22 cellular contexts compared by ENCODE assay signal in genomic region chr12:81209001-81209400, GRCh38.
DNase-seq lines count a peak whose midpoint lies in the region; ATAC-seq and TF ChIP-seq lines count a peak whose summit lies in the region.
"Had no signal": no experiment of that assay in that cellular context is flagged by ENCODE, and none has a peak within 500 bp of the region (broad histone marks: within the 10 kb centered on the region; RNA-seq: fewer than 3 reads in every experiment).

No MANE protein-coding gene starts in this region.

- no peak overlapping the region for H3K4me2 ChIP-seq in H9 (ENCODE audit: insufficient read depth, insufficient read length, low read length)

- H3K79me2 ChIP-seq in H9 (ENCODE audit: insufficient read depth, low read length), result no peaks in the 10 kb centered on the region

- H2BK5ac ChIP-seq in H9 (ENCODE audit: insufficient read length, low read length), result no peak overlapping the region

- H3K4me3 Mint-ChIP-seq in H9, result no peak overlapping the region
- H3K4me3 Mint-ChIP-seq: activated B cell treated with CpG ODN at 0.5 μM for 24 hours, T-cell had no signal

- peaks cover 71 to 78% of the 10 kb centered on the region in 2 experiments for H3K4me1 Mint-ChIP-seq in H9
- H3K4me1 Mint-ChIP-seq: activated B cell treated with CpG ODN at 0.5 μM for 24 hours, T-cell had no signal

- no peak overlapping the region for H3K23ac ChIP-seq in H9 (ENCODE audit: insufficient read length, low read depth, low read length)

- H3K4ac ChIP-seq in H9 (ENCODE audit: low read depth, low read length), result no peak overlapping the region

- H4K91ac ChIP-seq in H9 (ENCODE audit: insufficient read length, low read depth, low read length), result no peak overlapping the region

- H3K27me3 ChIP-seq in subcutaneous abdominal adipose tissue (ENCODE audit: control insufficient read depth in 5 of 5, insufficient read depth in 4 of 5, low read length in 5 of 5), result no peaks in the 10 kb centered on the region
- no peaks in the 10 kb centered on the region for H3K27me3 ChIP-seq in H9 (ENCODE audit: insufficient read depth, low read length)
- H3K27me3 ChIP-seq: breast epithelium, ovary, Peyer's patch, spleen had no signal

- no peak overlapping the region for H4K8ac ChIP-seq in H9 (replicated peaks; ENCODE audit: insufficient read length, low read depth, low read length)

- no peaks in the 10 kb centered on the region for H3K27me3 Mint-ChIP-seq in H9 (ENCODE audit: low read depth)
- H3K27me3 Mint-ChIP-seq: activated B cell treated with CpG ODN at 0.5 μM for 24 hours, T-cell had no signal

- H3K9me3 Mint-ChIP-seq in H9, result no peaks in the 10 kb centered on the region
- H3K9me3 Mint-ChIP-seq: activated B cell treated with CpG ODN at 0.5 μM for 24 hours had no signal

- no peak overlapping the region for H3K56ac ChIP-seq in H9 (ENCODE audit: insufficient read length, low read depth, low read length)

- peak; percentile 22 for DNase-seq in NCI-H345 (lab: John Stamatoyannopoulos, UW)
- DNase-seq in NCI-H345 treated with DMSO at 0.1 percent for 48 hours (lab: John Stamatoyannopoulos, UW; ENCODE audit: unreplicated experiment), result no peak
- DNase-seq in astrocyte of the spinal cord (ENCODE audit: low read depth, low spot score), result peak; percentile 22
- peak; percentile 2 for DNase-seq in hepatic stellate cell (ENCODE audit: low spot score)
- no peak for DNase-seq in G401 (ENCODE audit: low spot score)
- DNase-seq in H9, result no peak
- DNase-seq: 8988T; activated B cell treated with CpG ODN at 0.5 μM for 24 hours; activated effector memory CD4-positive, alpha-beta T cell treated with anti-CD3 and anti-CD28 coated beads, Interleukin-2, amount 50 U/mL, for 16 hours; effector CD8-positive, alpha-beta T cell; Karpas-422; kidney; NCI-H1694; NCI-H524; Peyer's patch; spleen; stimulated activated naive CD8-positive, alpha-beta T cell treated with anti-CD3 and anti-CD28 coated beads, Interleukin-15, Interleukin-2, amounts not matched to agents 100 U/mL and 50 U/mL, for 24 hours; T-cell had no signal

- H2BK12ac ChIP-seq in H9 (ENCODE audit: insufficient read length, low read depth, low read length), result no peak overlapping the region

- H2AK5ac ChIP-seq in H9 (ENCODE audit: insufficient read length, low read length), result no peak overlapping the region

- H3K14ac ChIP-seq in H9 (ENCODE audit: insufficient read depth, low read length), result no peak overlapping the region

- peak overlapping the region in 1 of 3 experiments; percentile 45; a peak in 2 of 7 replicates for H3K27ac Mint-ChIP-seq in H9
- H3K27ac Mint-ChIP-seq: activated B cell treated with CpG ODN at 0.5 μM for 24 hours, T-cell had no signal

- H4K5ac ChIP-seq in H9 (ENCODE audit: insufficient read length, low read depth, low read length), result no peak overlapping the region

- H2BK15ac ChIP-seq in H9 (ENCODE audit: low read depth, low read length), result no peak overlapping the region

- in situ Hi-C loops in astrocyte of the spinal cord (cut with HindIII; ENCODE audit: low sequenced_read_pairs) (no loop called here), G401 (cut with HindIII; ENCODE audit: low sequenced_read_pairs) (no loop called here)

- H3K4me3 ChIP-seq in astrocyte of the spinal cord (ENCODE audit: low read depth, low read length) (no peak overlapping the region), subcutaneous abdominal adipose tissue (ENCODE audit: low read depth in 1 of 5, low read length in 5 of 5) (no peak overlapping the region)
- H3K4me3 ChIP-seq: breast epithelium, ovary, Peyer's patch, spleen had no signal

- H3K79me1 ChIP-seq in H9 (ENCODE audit: insufficient read depth, low read depth, low read length, poor library complexity, severe bottlenecking), result no peaks in the 10 kb centered on the region

- H3K18ac ChIP-seq in H9 (ENCODE audit: insufficient read length, low read depth, low read length), result no peak overlapping the region

- ATAC-seq in HG02884 (IDR thresholded peaks at IDR 0.05; ENCODE audit: unreplicated experiment), result no peak
- ATAC-seq: stimulated activated naive CD8-positive, alpha-beta T cell treated with anti-CD3 and anti-CD28 coated beads, Interleukin-15, Interleukin-2, amounts not matched to agents 100 U/mL and 50 U/mL, for 24 hours; T-cell had no signal

- H3K27ac ChIP-seq in subcutaneous abdominal adipose tissue (ENCODE audit: low read depth, low read length), result peak overlapping the region; percentile 19
- no peak overlapping the region for H3K27ac ChIP-seq in H9 (ENCODE audit: insufficient read length, low read depth, low read length)
- H3K27ac ChIP-seq: breast epithelium, Peyer's patch had no signal

- no peaks in the 10 kb centered on the region for H4K20me1 ChIP-seq in H9 (ENCODE audit: control insufficient read depth, insufficient read depth, insufficient read length)

- no peaks in the 10 kb centered on the region for H3K23me2 ChIP-seq in H9 (ENCODE audit: insufficient read length, low read depth, low read length, poor library complexity, severe bottlenecking)

- H2BK120ac ChIP-seq in H9 (ENCODE audit: low read depth, low read length, poor library complexity, severe bottlenecking), result no peak overlapping the region

- H3K9me3 ChIP-seq in subcutaneous abdominal adipose tissue (ENCODE audit: control insufficient read depth in 5 of 5, low read length in 5 of 5) (no peaks in the 10 kb centered on the region), H9 (ENCODE audit: control insufficient read depth, low read depth, low read length) (no peaks in the 10 kb centered on the region)
- H3K9me3 ChIP-seq: breast epithelium, ovary, Peyer's patch, spleen had no signal

- no peak for TF ChIP-seq CTCF in astrocyte of the spinal cord (IDR thresholded peaks at IDR 0.05; ENCODE audit: low read depth, low read length)
- no peak for TF ChIP-seq CTCF in H9 (conservative IDR thresholded peaks at IDR 0.05)

- H3K9ac ChIP-seq in subcutaneous abdominal adipose tissue (ENCODE audit: low read length in 5 of 5), result no peak overlapping the region
- no peak overlapping the region for H3K9ac ChIP-seq in H9 (ENCODE audit: extremely low read depth, insufficient read length, low read length)

- H3K36me3 Mint-ChIP-seq in H9 (ENCODE audit: insufficient read depth in 1 of 3, low read depth in 3 of 3), result no peaks in the 10 kb centered on the region; a peak in 1 of 7 replicates
- H3K36me3 Mint-ChIP-seq: T-cell had no signal

- peaks cover 0 to 25% (median 22%) of the 10 kb centered on the region in 5 donors for H3K4me1 ChIP-seq in subcutaneous abdominal adipose tissue (ENCODE audit: control insufficient read depth in 5 of 5, insufficient read depth in 5 of 5, low read length in 5 of 5)
- peaks cover 15% of the 10 kb centered on the region; the same call in 1 of the 2 replicates for H3K4me1 ChIP-seq in H9 (ENCODE audit: insufficient read depth, low read length)
- H3K4me1 ChIP-seq: breast epithelium, Peyer's patch had no signal

- no peak overlapping the region for H2AFZ ChIP-seq in H9 (ENCODE audit: low read length)

- no peak overlapping the region for H2BK20ac ChIP-seq in H9 (ENCODE audit: low read depth, low read length, poor library complexity, severe bottlenecking)

- H3K36me3 ChIP-seq in subcutaneous abdominal adipose tissue (ENCODE audit: control insufficient read depth in 5 of 5, insufficient read depth in 5 of 5, low read length in 5 of 5), result peaks cover 0 to 4% (median 0%) of the 10 kb centered on the region in 5 donors
- H3K36me3 ChIP-seq: breast epithelium, ovary, Peyer's patch, spleen had no signal

- no peak overlapping the region for H3T11ph ChIP-seq in H9 (ENCODE audit: low read length)

Comparison
In these comparisons a context has a peak if more than half of its experiments do, and no peak if none do; other contexts are left out.
1. DNase-seq: peak in NCI-H345 (single experiment), astrocyte of the spinal cord (single experiment) and hepatic stellate cell (single experiment); none in NCI-H345 treated with DMSO at 0.1 percent for 48 hours (single experiment), G401 (single experiment) and H9 (single experiment).